20 cellular contexts compared by ENCODE assay signal in the genomic region with DNA sequence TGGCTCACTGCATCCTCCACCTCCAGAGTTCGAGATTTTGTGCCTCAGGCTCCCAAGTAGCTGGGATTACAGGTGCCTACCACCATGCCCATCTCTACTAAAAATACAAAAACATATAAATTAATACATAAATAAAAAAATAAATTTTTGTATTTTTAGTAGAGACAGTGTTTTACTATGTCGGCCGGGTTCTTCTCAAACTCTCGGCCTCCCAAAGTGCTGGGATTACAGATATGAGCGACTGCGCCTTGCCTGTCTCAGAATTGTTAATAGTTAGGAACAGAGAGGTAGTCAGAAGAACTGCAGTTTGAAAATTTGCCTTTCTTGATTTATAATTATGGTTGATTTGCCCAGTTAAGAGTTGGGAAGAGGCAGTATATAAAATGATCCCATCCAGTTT. TPM values are rescaled to one million over a fixed set of nuclear protein-coding genes. Genes with fewer than 3 reads are reported as not detected.
DNase-seq lines count a peak whose midpoint lies in the region; ATAC-seq and TF ChIP-seq lines count a peak whose summit lies in the region.
"Had no signal": no experiment of that assay in that cellular context is flagged by ENCODE, and none has a peak within 500 bp of the region (broad histone marks: within the 10 kb centered on the region; RNA-seq: fewer than 3 reads in every experiment).

No MANE protein-coding gene starts in this region.

- H3K27me3 Mint-ChIP-seq in activated B cell treated with CpG ODN at 0.5 μM for 24 hours = no peaks in the 10 kb centered on the region
- H3K27me3 Mint-ChIP-seq in memory B cell = no peaks in the 10 kb centered on the region
- H3K27me3 Mint-ChIP-seq: effector memory CD8-positive, alpha-beta T cell had no signal

- H3K4me3 ChIP-seq in left ventricle myocardium inferior = no peak overlapping the region
- no peak overlapping the region for H3K4me3 ChIP-seq in right atrium auricular region
- no peak overlapping the region for H3K4me3 ChIP-seq in body of pancreas
- H3K4me3 ChIP-seq: cardiac muscle cell had no signal

- H3K36me3 Mint-ChIP-seq in activated B cell treated with CpG ODN at 0.5 μM for 24 hours (ENCODE audit: low read depth) (peaks cover 53% of the 10 kb centered on the region), memory B cell (peaks cover 14% of the 10 kb centered on the region)

- no peaks in the 10 kb centered on the region for H3K27me3 ChIP-seq in left ventricle myocardium inferior (ENCODE audit: low read depth)
- no peaks in the 10 kb centered on the region for H3K27me3 ChIP-seq in right atrium auricular region
- H3K27me3 ChIP-seq in body of pancreas = no peaks in the 10 kb centered on the region
- H3K27me3 ChIP-seq: cardiac muscle cell, foreskin keratinocyte had no signal

- H3K36me3 ChIP-seq in left ventricle myocardium inferior (peaks cover 30% of the 10 kb centered on the region), right atrium auricular region (peaks cover 29% of the 10 kb centered on the region), body of pancreas (replicated peaks in 1 of 2; ENCODE audit: insufficient read depth in 1 of 2, low read depth in 2 of 2) (peaks cover 0 to 5% of the 10 kb centered on the region in 2 donors)

- peaks cover 63% of the 10 kb centered on the region for H3K4me1 Mint-ChIP-seq in activated B cell treated with CpG ODN at 0.5 μM for 24 hours
- H3K4me1 Mint-ChIP-seq in memory B cell = peaks cover 40% of the 10 kb centered on the region

- H3K27ac Mint-ChIP-seq in activated B cell treated with CpG ODN at 0.5 μM for 24 hours = peak overlapping the region; percentile 51
- no peak overlapping the region for H3K27ac Mint-ChIP-seq in memory B cell

- CTCF ChIA-PET in activated B cell treated with CpG ODN at 0.5 μM for 24 hours (lab: Charles Lee) = interaction anchor here (1.0 to 7.1 kb wide), 2 partner anchors 52 to 63 kb away, joined by 4 to 136 read pairs; no protein-coding TSS in a partner anchor

- ATAC-seq in activated B cell treated with CpG ODN at 0.5 μM for 24 hours (ENCODE audit: low read depth) (no peak), memory B cell (ENCODE audit: low read depth) (no peak), body of pancreas (no peak)
- ATAC-seq: activated CD4-positive, CD25-positive, alpha-beta regulatory T cell treated with anti-CD3 and anti-CD28 coated beads, Interleukin-2, amount 50 U/mL, for 24 hours; effector memory CD8-positive, alpha-beta T cell; foreskin keratinocyte had no signal

- TF ChIP-seq CTCF in left ventricle myocardium inferior (IDR thresholded peaks at IDR 0.05; ENCODE audit: borderline replicate concordance) (no peak), right atrium auricular region (IDR thresholded peaks at IDR 0.05) (no peak), activated B cell treated with CpG ODN at 0.5 μM for 24 hours (IDR thresholded peaks at IDR 0.05) (no peak), body of pancreas (IDR thresholded peaks at IDR 0.05) (no peak)

- H3K4me1 ChIP-seq in left ventricle myocardium inferior (peaks cover 65% of the 10 kb centered on the region), right atrium auricular region (peaks cover 0 to 51% of the 10 kb centered on the region in 2 donors), body of pancreas (peaks cover 40% of the 10 kb centered on the region)

- no peaks in the 10 kb centered on the region for H3K9me3 ChIP-seq in left ventricle myocardium inferior (replicated peaks)
- no peaks in the 10 kb centered on the region for H3K9me3 ChIP-seq in right atrium auricular region
- no peaks in the 10 kb centered on the region for H3K9me3 ChIP-seq in body of pancreas

- intact Hi-C loops in left ventricle myocardium inferior (cut with micrococcal nuclease) = no loop called here
- intact Hi-C loops in activated B cell treated with CpG ODN at 0.5 μM for 24 hours (cut with micrococcal nuclease) = no loop called here
- intact Hi-C loops in body of pancreas (cut with DNase I) = no loop called here

- DNase-seq in left ventricle myocardium inferior (no peak), right atrium auricular region (ENCODE audit: low spot score) (no peak), activated B cell treated with CpG ODN at 0.5 μM for 24 hours (no peak), memory B cell (ENCODE audit: low spot score in 2 of 2) (no peak), LoVo (ENCODE audit: low spot score) (no peak), UCSD-AML1 (lab: John Stamatoyannopoulos, UW; ENCODE audit: unreplicated experiment) (no peak), DMS153 (lab: John Stamatoyannopoulos, UW) (no peak), body of pancreas (no peak)
- DNase-seq: activated gamma-delta T cell treated with Interleukin-2 at 50 U/mL for 16 hours; DMS79; effector memory CD8-positive, alpha-beta T cell; foreskin keratinocyte; HFFc6; mesenchymal stem cell; NCI-H1694; NCI-H510A; nucleus accumbens had no signal

- no peak for TF ChIP-seq POLR2A in body of pancreas (IDR thresholded peaks at IDR 0.05)

- no peak overlapping the region for H3K4me3 Mint-ChIP-seq in activated B cell treated with CpG ODN at 0.5 μM for 24 hours
- peak overlapping the region; percentile 83 for H3K4me3 Mint-ChIP-seq in memory B cell

- H3K27ac ChIP-seq in left ventricle myocardium inferior (replicated peaks) = peak overlapping the region; percentile 62
- H3K27ac ChIP-seq in right atrium auricular region = no peak overlapping the region
- no peak overlapping the region for H3K27ac ChIP-seq in body of pancreas
- H3K27ac ChIP-seq: foreskin keratinocyte, HL-60 had no signal

- WGBS in body of pancreas, 2 donors = 85 to 95% methylated on average over 6 of the region's 6 CpGs

- POLR2A ChIA-PET in activated B cell treated with CpG ODN at 0.5 μM for 24 hours (lab: Charles Lee) = interaction anchor here (1.8 to 11.7 kb wide), 2 partner anchors 18 to 27 kb away, joined by 7 to 161 read pairs; a partner anchor contains a TSS

- H3K9me3 Mint-ChIP-seq in activated B cell treated with CpG ODN at 0.5 μM for 24 hours (no peaks in the 10 kb centered on the region), memory B cell (no peaks in the 10 kb centered on the region)
- H3K9me3 Mint-ChIP-seq: effector memory CD8-positive, alpha-beta T cell; HFFc6 had no signal

RNA-seq across cellular contexts. Expression of a gene that starts 2.8 kb away (rescaled TPM):
- 81.1 TPM for total RNA-seq in left ventricle myocardium inferior
- 100 to 1,000 TPM; 141 to 153 TPM for total RNA-seq in right atrium auricular region
- total RNA-seq in activated B cell treated with CpG ODN at 0.5 μM for 24 hours = 68.4 and 70.2 TPM in 2 replicates
- 10 to 100 TPM; 62.3 to 91.3 TPM for total RNA-seq in body of pancreas

RNA-seq across cellular contexts. Expression of a gene that starts 20.8 kb away (rescaled TPM):
- total RNA-seq in left ventricle myocardium inferior = 3.5 TPM
- total RNA-seq in right atrium auricular region = 1 to 10 TPM; 2.9 to 4.0 TPM
- 32.0 and 34.6 TPM in 2 replicates for total RNA-seq in activated B cell treated with CpG ODN at 0.5 μM for 24 hours
- total RNA-seq in body of pancreas = 1 to 10 TPM; 4.9 to 6.5 TPM
